In the genomic region with DNA sequence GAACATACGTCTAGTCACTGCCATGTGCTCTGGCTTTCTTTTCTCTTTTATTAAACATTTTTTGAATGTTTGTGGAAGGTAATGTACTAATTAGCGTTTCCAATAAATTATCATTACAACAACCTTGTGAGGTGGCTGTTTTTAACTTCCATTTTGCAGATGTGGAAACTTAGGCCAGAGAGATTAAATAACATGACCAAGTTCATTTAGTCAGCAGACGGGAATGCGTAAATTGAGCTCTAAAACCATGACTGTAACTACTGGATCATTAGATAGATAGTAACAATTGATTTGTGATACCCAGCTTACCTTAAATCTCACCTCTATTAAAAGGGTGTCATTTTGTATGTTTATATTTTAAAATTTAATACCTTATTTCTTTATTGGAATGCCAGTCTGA, we compare ENCODE assay signal across 27 cellular contexts. TPM values are rescaled to one million over a fixed set of nuclear protein-coding genes. Genes with fewer than 3 reads are reported as not detected.
A peak's percentile ranks its signal among the peaks of the same experiment; 100 is the strongest.
DNase-seq lines count a peak whose midpoint lies in the region; ATAC-seq and TF ChIP-seq lines count a peak whose summit lies in the region.
"Had no signal": no experiment of that assay in that cellular context is flagged by ENCODE, and none has a peak within 500 bp of the region (broad histone marks: within the 10 kb centered on the region; RNA-seq: fewer than 3 reads in every experiment).

No MANE protein-coding gene starts in this region.

- peaks cover 5% of the 10 kb centered on the region for H3K36me3 Mint-ChIP-seq in natural killer cell
- H3K36me3 Mint-ChIP-seq in natural killer cell treated with Interleukin-12 subunit alpha and Interleukin-12 subunit beta and Interleukin-15 and Interleukin-18, amount 100 ng/mL, for 72 hours = no peaks in the 10 kb centered on the region
- H3K36me3 Mint-ChIP-seq in activated B cell treated with CpG ODN at 0.5 μM for 24 hours (ENCODE audit: low read depth) = peaks cover 45% of the 10 kb centered on the region
- H3K36me3 Mint-ChIP-seq in chondrocyte (ENCODE audit: low read depth) = peaks cover 14% of the 10 kb centered on the region
- peaks cover 20% of the 10 kb centered on the region for H3K36me3 Mint-ChIP-seq in activated CD4-positive, alpha-beta T cell treated with anti-CD3 and anti-CD28 coated beads for 36 hours (ENCODE audit: low read depth)

- no peak overlapping the region for H3K4me3 ChIP-seq in fibroblast of villous mesenchyme (ENCODE audit: low read depth, low read length)
- H3K4me3 ChIP-seq: BLaER1, cardiac muscle cell, stomach, thyroid gland had no signal

- H3K4me3 Mint-ChIP-seq in natural killer cell (no peak overlapping the region), activated B cell treated with CpG ODN at 0.5 μM for 24 hours (no peak overlapping the region), chondrocyte (ENCODE audit: unreplicated experiment) (no peak overlapping the region)
- no peak overlapping the region for H3K4me3 Mint-ChIP-seq in natural killer cell treated with Interleukin-12 subunit alpha and Interleukin-12 subunit beta and Interleukin-15 and Interleukin-18, amount 100 ng/mL, for 72 hours
- no peak overlapping the region for H3K4me3 Mint-ChIP-seq in activated CD4-positive, alpha-beta T cell treated with anti-CD3 and anti-CD28 coated beads for 36 hours
- H3K4me3 Mint-ChIP-seq: activated T-cell treated with anti-CD3 and anti-CD28 coated beads, Interleukin-2, amount 50 U/mL, for 4 hours; endodermal cell; immature natural killer cell had no signal

- POLR2A ChIA-PET in activated B cell treated with CpG ODN at 0.5 μM for 24 hours (lab: Charles Lee) = interaction anchor here (1.0 kb wide), 1 partner anchor 85 kb away, joined by 5 read pairs; no protein-coding TSS in a partner anchor
- POLR2A ChIA-PET in activated CD4-positive, alpha-beta T cell treated with anti-CD3 and anti-CD28 coated beads for 36 hours (lab: Charles Lee) = no interaction called here

- no peaks in the 10 kb centered on the region for H3K9me3 Mint-ChIP-seq in natural killer cell
- no peaks in the 10 kb centered on the region for H3K9me3 Mint-ChIP-seq in natural killer cell treated with Interleukin-12 subunit alpha and Interleukin-12 subunit beta and Interleukin-15 and Interleukin-18, amount 100 ng/mL, for 72 hours
- no peaks in the 10 kb centered on the region for H3K9me3 Mint-ChIP-seq in activated B cell treated with CpG ODN at 0.5 μM for 24 hours
- no peaks in the 10 kb centered on the region for H3K9me3 Mint-ChIP-seq in chondrocyte (ENCODE audit: low read depth)
- no peaks in the 10 kb centered on the region for H3K9me3 Mint-ChIP-seq in activated CD4-positive, alpha-beta T cell treated with anti-CD3 and anti-CD28 coated beads for 36 hours (ENCODE audit: low read depth)
- H3K9me3 Mint-ChIP-seq: activated T-cell treated with anti-CD3 and anti-CD28 coated beads, Interleukin-2, amount 50 U/mL, for 4 hours; endodermal cell; immature natural killer cell had no signal

- ATAC-seq in natural killer cell (no peak), activated B cell treated with CpG ODN at 0.5 μM for 24 hours (ENCODE audit: low read depth) (no peak), GM21576 (IDR thresholded peaks at IDR 0.05; ENCODE audit: unreplicated experiment) (no peak)
- ATAC-seq in natural killer cell treated with Interleukin-12 subunit alpha and Interleukin-12 subunit beta and Interleukin-15 and Interleukin-18, amount 100 ng/mL, for 72 hours = no peak
- ATAC-seq in activated CD4-positive, alpha-beta T cell treated with anti-CD3 and anti-CD28 coated beads for 36 hours = no peak
- ATAC-seq: activated T-cell treated with anti-CD3 and anti-CD28 coated beads, Interleukin-2, amount 50 U/mL, for 4 hours; esophagus mucosa; HepG2 had no signal

- peaks cover 35 to 49% of the 10 kb centered on the region in 2 donors for H3K4me1 Mint-ChIP-seq in natural killer cell
- H3K4me1 Mint-ChIP-seq in natural killer cell treated with Interleukin-12 subunit alpha and Interleukin-12 subunit beta and Interleukin-15 and Interleukin-18, amount 100 ng/mL, for 72 hours (ENCODE audit: low read depth in 2 of 2) = peaks cover 14 to 22% of the 10 kb centered on the region in 2 donors
- peaks cover 46% of the 10 kb centered on the region for H3K4me1 Mint-ChIP-seq in activated B cell treated with CpG ODN at 0.5 μM for 24 hours
- peaks cover 17% of the 10 kb centered on the region for H3K4me1 Mint-ChIP-seq in chondrocyte (ENCODE audit: low read depth)
- H3K4me1 Mint-ChIP-seq in activated CD4-positive, alpha-beta T cell treated with anti-CD3 and anti-CD28 coated beads for 36 hours = peaks cover 25% of the 10 kb centered on the region
- H3K4me1 Mint-ChIP-seq: endodermal cell had no signal

- DNase-seq in natural killer cell (no peak), activated B cell treated with CpG ODN at 0.5 μM for 24 hours (no peak), fibroblast of villous mesenchyme (ENCODE audit: low read depth) (peak; percentile 17), chondrocyte (ENCODE audit: low spot score) (no peak), GM03348 (ENCODE audit: low spot score) (no peak)
- DNase-seq in natural killer cell treated with Interleukin-12 subunit alpha and Interleukin-12 subunit beta and Interleukin-15 and Interleukin-18, amount 100 ng/mL, for 72 hours (ENCODE audit: low spot score) = no peak
- no peak for DNase-seq in activated CD4-positive, alpha-beta T cell treated with anti-CD3 and anti-CD28 coated beads for 36 hours
- DNase-seq: activated CD4-positive, alpha-beta T cell treated with anti-CD3 and anti-CD28 coated beads for 48 hours; activated T-cell treated with anti-CD3 and anti-CD28 coated beads, Interleukin-2, amount 50 U/mL, for 4 hours; amniotic stem cell; endodermal cell; GOT3; hypothalamus; immature natural killer cell; Kasumi-1; mesendoderm; nucleus accumbens; SK-N-SH; stimulated activated CD8-positive, alpha-beta memory T cell treated with anti-CD3 and anti-CD28 coated beads, Interleukin-4, amount 100 ng/mL, for 48 hours; stomach; T-helper 2 cell; thyroid gland had no signal

- intact Hi-C loops in natural killer cell (cut with micrococcal nuclease) (no loop called here), activated B cell treated with CpG ODN at 0.5 μM for 24 hours (cut with micrococcal nuclease) (no loop called here)
- intact Hi-C loops in activated CD4-positive, alpha-beta T cell treated with anti-CD3 and anti-CD28 coated beads for 36 hours (cut with DNase I, micrococcal nuclease) = no loop called here

- H3K27me3 Mint-ChIP-seq in natural killer cell (ENCODE audit: low read depth in 2 of 2) (no peaks in the 10 kb centered on the region), activated B cell treated with CpG ODN at 0.5 μM for 24 hours (no peaks in the 10 kb centered on the region), chondrocyte (ENCODE audit: low read depth) (no peaks in the 10 kb centered on the region)
- H3K27me3 Mint-ChIP-seq in natural killer cell treated with Interleukin-12 subunit alpha and Interleukin-12 subunit beta and Interleukin-15 and Interleukin-18, amount 100 ng/mL, for 72 hours = no peaks in the 10 kb centered on the region
- no peaks in the 10 kb centered on the region for H3K27me3 Mint-ChIP-seq in activated CD4-positive, alpha-beta T cell treated with anti-CD3 and anti-CD28 coated beads for 36 hours

- TF ChIP-seq CTCF in natural killer cell (IDR thresholded peaks at IDR 0.05) = no peak
- no peak for TF ChIP-seq CTCF in activated B cell treated with CpG ODN at 0.5 μM for 24 hours (IDR thresholded peaks at IDR 0.05)
- no peak for TF ChIP-seq CTCF in fibroblast of villous mesenchyme (IDR thresholded peaks at IDR 0.05; ENCODE audit: insufficient read depth, low read depth, low read length)
- no peak for TF ChIP-seq CTCF in chondrocyte (IDR thresholded peaks at IDR 0.05)

- peak overlapping the region; percentile 45 to 64 for H3K27ac Mint-ChIP-seq in natural killer cell
- H3K27ac Mint-ChIP-seq in natural killer cell treated with Interleukin-12 subunit alpha and Interleukin-12 subunit beta and Interleukin-15 and Interleukin-18, amount 100 ng/mL, for 72 hours = no peak overlapping the region
- peak overlapping the region; percentile 46 for H3K27ac Mint-ChIP-seq in activated B cell treated with CpG ODN at 0.5 μM for 24 hours
- no peak overlapping the region for H3K27ac Mint-ChIP-seq in chondrocyte (ENCODE audit: unreplicated experiment)
- H3K27ac Mint-ChIP-seq in activated CD4-positive, alpha-beta T cell treated with anti-CD3 and anti-CD28 coated beads for 36 hours = no peak overlapping the region
- H3K27ac Mint-ChIP-seq: endodermal cell had no signal

- CTCF ChIA-PET in activated B cell treated with CpG ODN at 0.5 μM for 24 hours (lab: Charles Lee) = interaction anchor here (1.6 kb wide), 1 partner anchor 23 kb away, joined by 5 read pairs; no protein-coding TSS in a partner anchor
- CTCF ChIA-PET in activated CD4-positive, alpha-beta T cell treated with anti-CD3 and anti-CD28 coated beads for 36 hours (lab: Charles Lee) = interaction anchor here (0.9 kb wide), 1 partner anchor 17 kb away, joined by 3 read pairs; no protein-coding TSS in a partner anchor

RNA-seq across cellular contexts. Expression of a gene that starts 49.4 kb away (rescaled TPM):
- 10 to 100 TPM; 44.1 to 64.0 (median 44.2) TPM for total RNA-seq in natural killer cell
- 10 to 100 TPM; 42.8 to 77.0 TPM for total RNA-seq in natural killer cell treated with Interleukin-12 subunit alpha and Interleukin-12 subunit beta and Interleukin-15 and Interleukin-18, amount 100 ng/mL, for 72 hours
- total RNA-seq in activated B cell treated with CpG ODN at 0.5 μM for 24 hours = 63.5 and 67.5 TPM in 2 replicates
- total RNA-seq in fibroblast of villous mesenchyme = 37.4 and 50.5 TPM in 2 replicates
- total RNA-seq in chondrocyte = 46.1 to 52.4 TPM (median 51.3 TPM) in 3 replicates
- total RNA-seq in activated CD4-positive, alpha-beta T cell treated with anti-CD3 and anti-CD28 coated beads for 36 hours = 10 to 100 TPM; 60.4 to 66.2 TPM

Comparison
In these comparisons a context has a peak if more than half of its experiments do, and no peak if none do; other contexts are left out.
1. H3K27ac Mint-ChIP-seq: peak in natural killer cell (2 of 2) and activated B cell treated with CpG ODN at 0.5 μM for 24 hours (single experiment); none in natural killer cell treated with Interleukin-12 subunit alpha and Interleukin-12 subunit beta and Interleukin-15 and Interleukin-18, amount 100 ng/mL, for 72 hours (0 of 2), chondrocyte (single experiment) and activated CD4-positive, alpha-beta T cell treated with anti-CD3 and anti-CD28 coated beads for 36 hours (single experiment).